Comparison of ENCODE assay signal across 1 cellular context in the genomic region with DNA sequence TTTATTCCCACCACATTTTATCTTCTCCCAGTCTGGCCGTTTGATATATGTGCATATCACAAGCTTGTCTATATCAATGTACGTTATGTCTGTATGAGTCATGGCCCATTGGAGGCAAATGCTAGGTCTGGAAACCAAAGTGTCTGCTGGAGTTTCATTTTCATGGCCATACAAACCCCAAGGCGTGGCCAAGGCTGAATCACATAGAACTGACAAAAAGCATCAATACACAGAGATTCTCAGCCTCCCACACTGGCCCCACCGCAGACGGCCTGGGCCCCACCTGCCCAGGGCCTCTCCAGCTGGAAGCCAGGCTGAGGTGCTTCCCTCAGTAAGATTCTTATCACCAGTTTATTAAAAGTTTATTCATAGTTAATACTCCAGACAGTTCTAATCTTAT.
TF ChIP-seq lines count a peak whose summit lies in the region.

No MANE protein-coding gene starts in this region.

TF ChIP-seq in GM23338, 12 proteins besides CTCF, POLR2A, EP300 and RAD21:
- TF ChIP-seq REST (IDR thresholded peaks at IDR 0.05; ENCODE audit: unreplicated experiment), result no peak
- TF ChIP-seq JUNB (IDR thresholded peaks at IDR 0.05; ENCODE audit: unreplicated experiment), result no peak
- TF ChIP-seq, protein P1, sequence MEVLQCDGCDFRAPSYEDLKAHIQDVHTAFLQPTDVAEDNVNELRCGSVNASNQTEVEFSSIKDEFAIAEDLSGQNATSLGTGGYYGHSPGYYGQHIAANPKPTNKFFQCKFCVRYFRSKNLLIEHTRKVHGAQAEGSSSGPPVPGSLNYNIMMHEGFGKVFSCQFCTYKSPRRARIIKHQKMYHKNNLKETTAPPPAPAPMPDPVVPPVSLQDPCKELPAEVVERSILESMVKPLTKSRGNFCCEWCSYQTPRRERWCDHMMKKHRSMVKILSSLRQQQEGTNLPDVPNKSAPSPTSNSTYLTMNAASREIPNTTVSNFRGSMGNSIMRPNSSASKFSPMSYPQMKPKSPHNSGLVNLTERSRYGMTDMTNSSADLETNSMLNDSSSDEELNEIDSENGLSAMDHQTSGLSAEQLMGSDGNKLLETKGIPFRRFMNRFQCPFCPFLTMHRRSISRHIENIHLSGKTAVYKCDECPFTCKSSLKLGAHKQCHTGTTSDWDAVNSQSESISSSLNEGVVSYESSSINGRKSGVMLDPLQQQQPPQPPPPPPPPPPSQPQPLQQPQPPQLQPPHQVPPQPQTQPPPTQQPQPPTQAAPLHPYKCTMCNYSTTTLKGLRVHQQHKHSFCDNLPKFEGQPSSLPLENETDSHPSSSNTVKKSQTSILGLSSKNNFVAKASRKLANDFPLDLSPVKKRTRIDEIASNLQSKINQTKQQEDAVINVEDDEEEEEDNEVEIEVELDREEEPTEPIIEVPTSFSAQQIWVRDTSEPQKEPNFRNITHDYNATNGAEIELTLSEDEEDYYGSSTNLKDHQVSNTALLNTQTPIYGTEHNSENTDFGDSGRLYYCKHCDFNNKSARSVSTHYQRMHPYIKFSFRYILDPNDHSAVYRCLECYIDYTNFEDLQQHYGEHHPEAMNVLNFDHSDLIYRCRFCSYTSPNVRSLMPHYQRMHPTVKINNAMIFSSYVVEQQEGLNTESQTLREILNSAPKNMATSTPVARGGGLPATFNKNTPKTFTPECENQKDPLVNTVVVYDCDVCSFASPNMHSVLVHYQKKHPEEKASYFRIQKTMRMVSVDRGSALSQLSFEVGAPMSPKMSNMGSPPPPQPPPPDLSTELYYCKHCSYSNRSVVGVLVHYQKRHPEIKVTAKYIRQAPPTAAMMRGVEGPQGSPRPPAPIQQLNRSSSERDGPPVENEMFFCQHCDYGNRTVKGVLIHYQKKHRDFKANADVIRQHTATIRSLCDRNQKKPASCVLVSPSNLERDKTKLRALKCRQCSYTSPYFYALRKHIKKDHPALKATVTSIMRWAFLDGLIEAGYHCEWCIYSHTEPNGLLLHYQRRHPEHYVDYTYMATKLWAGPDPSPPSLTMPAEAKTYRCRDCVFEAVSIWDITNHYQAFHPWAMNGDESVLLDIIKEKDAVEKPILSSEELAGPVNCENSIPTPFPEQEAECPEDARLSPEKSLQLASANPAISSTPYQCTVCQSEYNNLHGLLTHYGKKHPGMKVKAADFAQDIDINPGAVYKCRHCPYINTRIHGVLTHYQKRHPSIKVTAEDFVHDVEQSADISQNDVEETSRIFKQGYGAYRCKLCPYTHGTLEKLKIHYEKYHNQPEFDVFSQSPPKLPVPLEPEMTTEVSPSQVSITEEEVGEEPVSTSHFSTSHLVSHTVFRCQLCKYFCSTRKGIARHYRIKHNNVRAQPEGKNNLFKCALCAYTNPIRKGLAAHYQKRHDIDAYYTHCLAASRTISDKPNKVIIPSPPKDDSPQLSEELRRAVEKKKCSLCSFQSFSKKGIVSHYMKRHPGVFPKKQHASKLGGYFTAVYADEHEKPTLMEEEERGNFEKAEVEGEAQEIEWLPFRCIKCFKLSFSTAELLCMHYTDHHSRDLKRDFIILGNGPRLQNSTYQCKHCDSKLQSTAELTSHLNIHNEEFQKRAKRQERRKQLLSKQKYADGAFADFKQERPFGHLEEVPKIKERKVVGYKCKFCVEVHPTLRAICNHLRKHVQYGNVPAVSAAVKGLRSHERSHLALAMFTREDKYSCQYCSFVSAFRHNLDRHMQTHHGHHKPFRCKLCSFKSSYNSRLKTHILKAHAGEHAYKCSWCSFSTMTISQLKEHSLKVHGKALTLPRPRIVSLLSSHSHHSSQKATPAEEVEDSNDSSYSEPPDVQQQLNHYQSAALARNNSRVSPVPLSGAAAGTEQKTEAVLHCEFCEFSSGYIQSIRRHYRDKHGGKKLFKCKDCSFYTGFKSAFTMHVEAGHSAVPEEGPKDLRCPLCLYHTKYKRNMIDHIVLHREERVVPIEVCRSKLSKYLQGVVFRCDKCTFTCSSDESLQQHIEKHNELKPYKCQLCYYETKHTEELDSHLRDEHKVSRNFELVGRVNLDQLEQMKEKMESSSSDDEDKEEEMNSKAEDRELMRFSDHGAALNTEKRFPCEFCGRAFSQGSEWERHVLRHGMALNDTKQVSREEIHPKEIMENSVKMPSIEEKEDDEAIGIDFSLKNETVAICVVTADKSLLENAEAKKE (CRISPR knock-in tag; IDR thresholded peaks at IDR 0.05), result no peak
- TF ChIP-seq CREB1 (CRISPR knock-in tag; IDR thresholded peaks at IDR 0.05; ENCODE audit: low read depth), result no peak
- TF ChIP-seq POLR2AphosphoS5 (IDR thresholded peaks at IDR 0.05; ENCODE audit: low read depth), result no peak
- TF ChIP-seq STAT1 (IDR thresholded peaks at IDR 0.05; ENCODE audit: unreplicated experiment), result no peak
- no peak for TF ChIP-seq ZNF114 (CRISPR knock-in tag; IDR thresholded peaks at IDR 0.05)
- TF ChIP-seq ETS1 (IDR thresholded peaks at IDR 0.05), result no peak
- no peak for TF ChIP-seq EZH2 (IDR thresholded peaks at IDR 0.05; ENCODE audit: low read depth, unreplicated experiment)
- no peak for TF ChIP-seq EZH2phosphoT487 (IDR thresholded peaks at IDR 0.05; ENCODE audit: unreplicated experiment)
- no peak for TF ChIP-seq ZNF331 (CRISPR knock-in tag; IDR thresholded peaks at IDR 0.05; ENCODE audit: low read depth)
- no peak for TF ChIP-seq NANOG (IDR thresholded peaks at IDR 0.05; ENCODE audit: borderline replicate concordance)
